15 cellular contexts compared by ENCODE assay signal in the genomic region with DNA sequence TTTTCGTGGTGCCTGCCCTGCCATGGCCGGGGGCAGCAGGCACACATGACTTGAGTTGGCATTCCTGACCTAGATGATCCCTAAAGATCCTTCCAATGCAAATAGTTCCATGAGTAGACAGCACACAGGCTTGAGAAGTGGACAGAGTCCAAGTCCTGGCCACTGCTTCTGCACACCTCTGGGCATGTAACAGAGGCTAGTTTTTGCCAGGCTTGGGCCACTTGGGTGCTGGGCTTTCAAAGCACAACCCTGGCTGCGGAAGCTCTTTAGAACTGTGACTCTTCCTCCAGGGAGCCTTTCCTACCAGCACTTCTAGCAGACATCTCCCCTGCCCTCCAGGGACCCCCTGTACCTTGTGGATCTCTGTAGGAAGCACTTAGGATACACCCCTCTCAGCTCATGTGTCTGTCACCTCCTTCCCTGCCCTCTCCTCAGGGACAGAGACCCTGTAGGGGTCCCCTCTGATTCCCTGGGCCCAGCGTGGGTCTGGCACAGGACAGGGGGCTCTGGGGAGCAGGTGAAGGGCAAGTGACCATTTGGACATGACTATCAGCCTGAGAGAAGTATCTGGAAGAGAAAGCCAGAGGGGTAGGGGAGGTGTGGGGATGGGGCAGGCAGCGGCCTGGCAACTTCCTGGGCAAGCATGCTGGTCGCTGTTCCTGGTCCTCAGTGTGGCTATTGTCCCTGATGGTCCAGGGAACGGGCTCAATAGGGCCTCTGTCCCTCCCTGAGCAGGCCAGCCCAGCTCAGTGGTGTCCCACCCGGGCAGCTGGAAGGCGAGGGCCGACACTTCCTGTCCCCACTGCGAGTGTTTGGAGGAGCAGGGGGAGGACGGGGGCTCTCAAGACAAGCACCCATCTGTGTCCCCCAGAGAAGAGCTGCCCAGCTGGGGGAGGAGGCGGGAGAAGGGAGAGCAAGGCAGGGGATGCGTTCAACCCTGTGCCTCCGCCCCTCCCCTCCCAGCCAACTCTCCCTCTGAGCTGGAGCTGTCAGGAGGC. TPM values are rescaled to one million over a fixed set of nuclear protein-coding genes. Genes with fewer than 3 reads are reported as not detected.
DNase-seq lines count a peak whose midpoint lies in the region; ATAC-seq lines count a peak whose summit lies in the region.
"Had no signal": no experiment of that assay in that cellular context is flagged by ENCODE, and none has a peak within 500 bp of the region (broad histone marks: within the 10 kb centered on the region; RNA-seq: fewer than 3 reads in every experiment).

No MANE protein-coding gene starts in this region.

- H3K36me3 Mint-ChIP-seq in dendritic cell treated with granulocyte-macrophage colony-stimulating factor and Interleukin-4, amounts not matched to agents 40 ng/mL and 50 ng/mL, for 4 days (ENCODE audit: low read depth): peaks cover 29% of the 10 kb centered on the region
- H3K36me3 Mint-ChIP-seq: naive thymus-derived CD8-positive, alpha-beta T cell had no signal

- no peaks in the 10 kb centered on the region for H3K9me3 Mint-ChIP-seq in dendritic cell treated with granulocyte-macrophage colony-stimulating factor and Interleukin-4, amounts not matched to agents 40 ng/mL and 50 ng/mL, for 4 days
- H3K9me3 Mint-ChIP-seq: activated T-cell treated with anti-CD3 and anti-CD28 coated beads, Interleukin-2, amount 50 U/mL, for 72 hours; naive thymus-derived CD8-positive, alpha-beta T cell had no signal

- intact Hi-C loops in dendritic cell treated with granulocyte-macrophage colony-stimulating factor and Interleukin-4, amounts not matched to agents 40 ng/mL and 50 ng/mL, for 4 days (cut with micrococcal nuclease): no loop called here

- DNase-seq in GM23248 (no peak), medulla oblongata (ENCODE audit: extremely low spot score) (peak; percentile 97), dedifferentiated amniotic fluid mesenchymal stem cell (ENCODE audit: extremely low spot score) (no peak)
- DNase-seq in stimulated activated CD4-positive, alpha-beta T cell treated with anti-CD3 and anti-CD28 coated beads, Interleukin-12 subunit alpha, Interleukin-12 subunit beta, amount 100 ng/mL, for 4 hours: no peak
- DNase-seq: activated CD4-positive, alpha-beta T cell treated with anti-CD3 and anti-CD28 coated beads for 4 hours; activated T-cell treated with anti-CD3 and anti-CD28 coated beads, Interleukin-2, amount 50 U/mL, for 72 hours; DND-41 had no signal

- ATAC-seq in GM21447 (IDR thresholded peaks at IDR 0.05; ENCODE audit: unreplicated experiment) (no peak), HG02678 (IDR thresholded peaks at IDR 0.05; ENCODE audit: unreplicated experiment) (no peak)
- ATAC-seq: activated T-cell treated with anti-CD3 and anti-CD28 coated beads, Interleukin-2, amount 50 U/mL, for 72 hours; esophagus mucosa; naive thymus-derived CD8-positive, alpha-beta T cell had no signal

- peaks cover 8% of the 10 kb centered on the region; the same call in 1 of the 2 replicates for H3F3A ChIP-seq in GM23248 (ENCODE audit: insufficient read depth)

- no peak overlapping the region for H3K4me3 Mint-ChIP-seq in dendritic cell treated with granulocyte-macrophage colony-stimulating factor and Interleukin-4, amounts not matched to agents 40 ng/mL and 50 ng/mL, for 4 days
- H3K4me3 Mint-ChIP-seq: activated T-cell treated with anti-CD3 and anti-CD28 coated beads, Interleukin-2, amount 50 U/mL, for 72 hours; B cell; naive thymus-derived CD8-positive, alpha-beta T cell had no signal

- H3K9ac ChIP-seq in GM23248 (no peak overlapping the region), skeletal muscle tissue (ENCODE audit: low read depth in 1 of 3, low read length in 3 of 3) (peak overlapping the region in 2 of 3 donors; percentile 38 to 68)

- H3K27me3 ChIP-seq in GM23248 (replicated peaks; ENCODE audit: insufficient read depth): no peaks in the 10 kb centered on the region
- no peaks in the 10 kb centered on the region for H3K27me3 ChIP-seq in skeletal muscle tissue (ENCODE audit: control insufficient read depth in 3 of 3, insufficient read depth in 3 of 3, low read length in 3 of 3)
- H3K27me3 ChIP-seq: breast epithelium had no signal

- no peaks in the 10 kb centered on the region for H4K20me1 ChIP-seq in GM23248 (ENCODE audit: insufficient read depth)

- H3K9me2 ChIP-seq in GM23248 (ENCODE audit: insufficient read depth): no peaks in the 10 kb centered on the region

- peaks cover 23% of the 10 kb centered on the region for H3K27me3 Mint-ChIP-seq in dendritic cell treated with granulocyte-macrophage colony-stimulating factor and Interleukin-4, amounts not matched to agents 40 ng/mL and 50 ng/mL, for 4 days
- H3K27me3 Mint-ChIP-seq: B cell had no signal

- WGBS in GM23248 (ENCODE audit: low coverage in 1 of 2, low lambda C conversion rate in 2 of 2, missing lambda C conversion rate in 2 of 2), 2 experiments: 84 to 88% methylated on average over 11 to 15 of the region's 15 CpGs

- peak overlapping the region; percentile 16 for H3K4me2 ChIP-seq in GM23248 (ENCODE audit: unreplicated experiment)

- peaks cover 42% of the 10 kb centered on the region for H3K4me1 Mint-ChIP-seq in dendritic cell treated with granulocyte-macrophage colony-stimulating factor and Interleukin-4, amounts not matched to agents 40 ng/mL and 50 ng/mL, for 4 days (ENCODE audit: low read depth)

- peaks cover 34% of the 10 kb centered on the region for H3K79me2 ChIP-seq in GM23248 (ENCODE audit: insufficient read depth)

- H3K27ac ChIP-seq in GM23248 (no peak overlapping the region), skeletal muscle tissue (ENCODE audit: low read depth, low read length) (no peak overlapping the region)

- 0 out of 2 replicates have a peak, but pooled peaks cover 3% of the 10 kb centered on the region for H3K36me3 ChIP-seq in GM23248 (ENCODE audit: low read depth)
- H3K36me3 ChIP-seq in skeletal muscle tissue (ENCODE audit: control insufficient read depth in 3 of 3, insufficient read depth in 3 of 3, low read length in 3 of 3): peaks cover 1 to 5% (median 3%) of the 10 kb centered on the region in 3 donors
- H3K36me3 ChIP-seq: breast epithelium had no signal

- no peak overlapping the region for H2AFZ ChIP-seq in GM23248

- in situ Hi-C loops in GM23248 (cut with MboI): no loop called here

- H3K4me1 ChIP-seq in GM23248 (ENCODE audit: insufficient read depth) (peaks cover 36% of the 10 kb centered on the region), skeletal muscle tissue (ENCODE audit: control insufficient read depth in 3 of 3, insufficient read depth in 3 of 3, low read length in 3 of 3) (no peaks in the 10 kb centered on the region)

- H3K4me3 ChIP-seq in GM23248: no peak overlapping the region
- peak overlapping the region in 1 of 3 donors; percentile 27 for H3K4me3 ChIP-seq in skeletal muscle tissue (ENCODE audit: low read length in 3 of 3)
- H3K4me3 ChIP-seq: breast epithelium had no signal

- no peaks in the 10 kb centered on the region for H3K9me3 ChIP-seq in GM23248 (ENCODE audit: low read depth)
- H3K9me3 ChIP-seq in skeletal muscle tissue (ENCODE audit: control insufficient read depth in 3 of 3, low read length in 3 of 3): no peaks in the 10 kb centered on the region
- H3K9me3 ChIP-seq: breast epithelium had no signal

- peak overlapping the region; percentile 61 for H3K27ac Mint-ChIP-seq in dendritic cell treated with granulocyte-macrophage colony-stimulating factor and Interleukin-4, amounts not matched to agents 40 ng/mL and 50 ng/mL, for 4 days
- H3K27ac Mint-ChIP-seq: activated T-cell treated with anti-CD3 and anti-CD28 coated beads, Interleukin-2, amount 50 U/mL, for 72 hours; B cell had no signal

RNA-seq across cellular contexts. Expression of gene ZCCHC24, which starts 36.1 kb away (rescaled TPM):
- total RNA-seq in GM23248 (2014; rRNA removed; shearing (Covaris generic)): 30.3 and 34.0 TPM in 2 replicates
- polyA plus RNA-seq in GM23248 (2016; fragmentation: Nextera tagmentation; extraction: Ambion mirVana): 29.3 and 30.4 TPM in 2 replicates
- 20.9 TPM for total RNA-seq in skeletal muscle tissue
